ENCODE assay signal across 26 cellular contexts in genomic region chr17:19702231-19702641, GRCh38. TPM values are rescaled to one million over a fixed set of nuclear protein-coding genes. Genes with fewer than 3 reads are reported as not detected.
DNase-seq lines count a peak whose midpoint lies in the region; ATAC-seq and TF ChIP-seq lines count a peak whose summit lies in the region.
"Had no signal": no experiment of that assay in that cellular context is flagged by ENCODE, and none has a peak within 500 bp of the region (broad histone marks: within the 10 kb centered on the region; RNA-seq: fewer than 3 reads in every experiment).

No MANE protein-coding gene starts in this region.

- no peaks in the 10 kb centered on the region for H3K9me3 ChIP-seq in adrenal gland (replicated peaks in 1 of 3)
- H3K9me3 ChIP-seq: colonic mucosa, esophagus squamous epithelium, gastroesophageal sphincter, SJCRH30, uterus had no signal

- no peak for ATAC-seq in HG02763 (IDR thresholded peaks at IDR 0.05; ENCODE audit: unreplicated experiment)
- ATAC-seq: gastroesophageal sphincter, right cardiac atrium had no signal

- in situ Hi-C loops in Caki2 (cut with HindIII; ENCODE audit: low pct_unique_long_range_greater_than_20kb, low sequenced_read_pairs), result no loop called here

- intact Hi-C loops in adrenal gland (cut with DNase I), result no loop called here

- peaks cover 25 to 31% of the 10 kb centered on the region in 2 donors for H3K4me1 ChIP-seq in adrenal gland (replicated peaks in 1 of 2)
- H3K4me1 ChIP-seq: colonic mucosa had no signal

- TF ChIP-seq CTCF in adrenal gland (IDR thresholded peaks at IDR 0.05), result no peak
- no peak for TF ChIP-seq CTCF in osteocyte (IDR thresholded peaks at IDR 0.05)

- H3K27ac ChIP-seq in adrenal gland, result peak overlapping the region in 3 of 5 donors; percentile 24 to 70 (median 60)
- H3K27ac ChIP-seq: colonic mucosa, esophagus squamous epithelium, SJCRH30, uterus had no signal

- WGBS in adrenal gland, 4 donors, result 31 to 46% (median 40%) methylated on average over 4 of the region's 4 CpGs

- H3K36me3 Mint-ChIP-seq in osteocyte (ENCODE audit: unreplicated experiment), result no peaks in the 10 kb centered on the region
- H3K36me3 Mint-ChIP-seq: CD14-positive monocyte, IgD-negative memory B cell had no signal

- H3K27ac Mint-ChIP-seq in osteocyte (ENCODE audit: unreplicated experiment), result no peak overlapping the region
- H3K27ac Mint-ChIP-seq: IgD-negative memory B cell had no signal

- H3K36me3 ChIP-seq in adrenal gland (replicated peaks in 1 of 2), result no peaks in the 10 kb centered on the region
- H3K36me3 ChIP-seq: colonic mucosa, esophagus squamous epithelium, gastroesophageal sphincter, SJCRH30, uterus had no signal

- no peak overlapping the region for H3K4me3 ChIP-seq in adrenal gland
- H3K4me3 ChIP-seq: colonic mucosa, esophagus squamous epithelium, gastroesophageal sphincter, SJCRH30, uterus had no signal

- no peaks in the 10 kb centered on the region for H3K9me3 Mint-ChIP-seq in osteocyte (ENCODE audit: unreplicated experiment)
- H3K9me3 Mint-ChIP-seq: CD14-positive monocyte, IgD-negative memory B cell had no signal

- no peak for TF ChIP-seq POLR2A in adrenal gland (IDR thresholded peaks at IDR 0.05)

- no peak overlapping the region for H3K4me3 Mint-ChIP-seq in osteocyte (ENCODE audit: unreplicated experiment)
- H3K4me3 Mint-ChIP-seq: CD14-positive monocyte, IgD-negative memory B cell had no signal

- H3K27me3 ChIP-seq in adrenal gland, result no peaks in the 10 kb centered on the region
- H3K27me3 ChIP-seq: colonic mucosa, esophagus squamous epithelium, gastroesophageal sphincter, SJCRH30, uterus had no signal

- peak; percentile 50 for DNase-seq in Caki2 (ENCODE audit: low read depth)
- peak; percentile 74 for DNase-seq in NCI-H524 treated with DMSO at 0.1 percent for 48 hours (lab: John Stamatoyannopoulos, UW)
- peak in 2 of 7 donors; percentile 22 to 52 for DNase-seq in adrenal gland
- DNase-seq in osteocyte (ENCODE audit: extremely low spot score, unreplicated experiment), result peak; percentile 30
- DNase-seq in stimulated activated CD4-positive, alpha-beta T cell treated with anti-CD3 and anti-CD28 coated beads, Interleukin-2, amount 100 ng/mL, for 48 hours, result no peak
- DNase-seq in NCI-H2107 treated with DMSO at 0.1 percent for 48 hours (lab: John Stamatoyannopoulos, UW; ENCODE audit: unreplicated experiment), result no peak
- no peak for DNase-seq in NCI-H1417 treated with DMSO at 0.1 percent for 48 hours (lab: John Stamatoyannopoulos, UW)
- DNase-seq: activated gamma-delta T cell treated with Interleukin-2 at 50 U/mL for 16 hours, DMS 273 treated with DMSO at 0.1 percent for 48 hours, esophagus squamous epithelium, GOT3, mesenchymal stem cell, NCI-H1436 treated with DMSO at 0.1 percent for 48 hours, occipital lobe, substantia nigra, T-helper 2 cell, uterus had no signal

- H3K27me3 Mint-ChIP-seq in osteocyte (ENCODE audit: unreplicated experiment), result no peaks in the 10 kb centered on the region
- H3K27me3 Mint-ChIP-seq: IgD-negative memory B cell had no signal

- peaks cover 7% of the 10 kb centered on the region for H3K4me1 Mint-ChIP-seq in osteocyte (ENCODE audit: unreplicated experiment)
- H3K4me1 Mint-ChIP-seq: IgD-negative memory B cell had no signal

RNA-seq across cellular contexts. Expression of gene SLC47A2, which starts 14.1 kb away (rescaled TPM):
- total RNA-seq in Caki2 (2014; rRNA removed; shearing (Covaris generic); ENCODE audit: low replicate concordance), result 44.7 and 62.1 TPM in 2 replicates
- total RNA-seq in adrenal gland (1 to 10 TPM in 1 of 8 donors, under 1 TPM in 2, not detected in 5; 0.28 to 1.3 (median 0.36) TPM), osteocyte (0.16 and 0.24 TPM in 2 replicates)
- polyA plus RNA-seq in adrenal gland, result under 1 TPM in 1 of 3 donors, not detected in 2; 0.10 TPM
- total RNA-seq: gastroesophageal sphincter, M059J, right cardiac atrium, SJCRH30 had no signal
- polyA plus RNA-seq: adipose tissue, CD14-positive monocyte, right cardiac atrium had no signal

RNA-seq across cellular contexts. Expression of gene ALDH3A1, which starts 45.9 kb away (rescaled TPM):
- not detected in 2 replicates for total RNA-seq in Caki2 (2014; rRNA removed; shearing (Covaris generic); ENCODE audit: low replicate concordance)
- total RNA-seq in adrenal gland (1 to 10 TPM in 6 of 8 donors, under 1 TPM in 1, not detected in 1; 0.21 to 4.0 (median 2.1) TPM), osteocyte (0.52 and 1.6 TPM in 2 replicates)
- under 1 TPM; 0.09 to 0.98 (median 0.56) TPM for polyA plus RNA-seq in adrenal gland
- total RNA-seq: M059J, SJCRH30 had no signal
- polyA plus RNA-seq: CD14-positive monocyte, IgD-negative memory B cell had no signal

RNA-seq across cellular contexts. Expression of gene ALDH3A2, which starts 53.7 kb away (rescaled TPM):
- 114 and 124 TPM in 2 replicates for total RNA-seq in Caki2 (2014; rRNA removed; shearing (Covaris generic); ENCODE audit: low replicate concordance)
- total RNA-seq in adrenal gland (1,000 to 10,000 TPM in 1 of 8 donors, 100 to 1,000 TPM in 7; 312 to 1,009 (median 444) TPM), osteocyte (87.5 and 97.1 TPM in 2 replicates)
- 100 to 1,000 TPM in 2 of 3 donors, 10 to 100 TPM in 1; 99.1 to 951 (median 170) TPM for polyA plus RNA-seq in adrenal gland

Comparison
In these comparisons a context has a peak if more than half of its experiments do, and no peak if none do; other contexts are left out.
1. DNase-seq: peak in Caki2 (single experiment), NCI-H524 treated with DMSO at 0.1 percent for 48 hours (single experiment) and osteocyte (single experiment); none in stimulated activated CD4-positive, alpha-beta T cell treated with anti-CD3 and anti-CD28 coated beads, Interleukin-2, amount 100 ng/mL, for 48 hours (0 of 2), NCI-H2107 treated with DMSO at 0.1 percent for 48 hours (single experiment) and NCI-H1417 treated with DMSO at 0.1 percent for 48 hours (single experiment).
2. RNA of gene SLC47A2, which starts 14.1 kb away (total RNA-seq): 44.7 to 62.1 TPM in Caki2; 0.16 to 0.24 TPM in osteocyte and 0.28 to 1.3 TPM in adrenal gland; every median in the first group is over 10 times any median in the second.